In genomic region chr1:44029260-44029910, GRCh38 we compare ENCODE assay signal across 8 cellular contexts. TPM values are rescaled to one million over a fixed set of nuclear protein-coding genes. Genes with fewer than 3 reads are reported as not detected.
DNase-seq lines count a peak whose midpoint lies in the region; ATAC-seq lines count a peak whose summit lies in the region.

No MANE protein-coding gene starts in this region.

- POLR2A ChIA-PET in CD4-positive, alpha-beta memory T cell (lab: Charles Lee; ENCODE audit: partially characterized antibody) = interaction anchor here (0.8 to 2.3 kb wide), 5 partner anchors 37 to 603 kb away, joined by 3 to 6 read pairs (median 5); partner anchors contain the start of genes IPO13 and KDM4A
- POLR2A ChIA-PET in activated naive CD8-positive, alpha-beta T cell treated with anti-CD3 and anti-CD28 coated beads, Interleukin-2, amount 10 ng/mL, durations not matched to agents 7 days and 5 days (lab: Charles Lee) = interaction anchor here (0.6 to 2.3 kb wide), 3 partner anchors 20 to 380 kb away, joined by 3 to 6 read pairs (median 3); partner anchors contain the start of genes ATP6V0B and KDM4A

- H3K4me1 ChIP-seq in CD4-positive, alpha-beta memory T cell (ENCODE audit: insufficient read depth, low read length) = peaks cover 18% of the 10 kb centered on the region
- H3K4me1 ChIP-seq in iPS-15b (ENCODE audit: control insufficient read depth, insufficient read depth, low read length) = peaks cover 13% of the 10 kb centered on the region

- peak; percentile 21 for ATAC-seq in GM19452 (IDR thresholded peaks at IDR 0.05; ENCODE audit: unreplicated experiment)
- peak; percentile 14 for ATAC-seq in HG03571 (IDR thresholded peaks at IDR 0.05; ENCODE audit: unreplicated experiment)
- peak; percentile 14 for ATAC-seq in activated naive CD8-positive, alpha-beta T cell treated with anti-CD3 and anti-CD28 coated beads, Interleukin-2, amount 10 ng/mL, durations not matched to agents 7 days and 5 days (ENCODE audit: low read depth)
- peak; percentile 44 to 48 for ATAC-seq in stimulated activated naive B cell treated with anti-CD40 and anti-IgM and Interleukin-4, amounts not matched to agents 10 μg/mL and 1 μg/mL and 100 μg/mL, for 72 hours (replicated peaks)
- ATAC-seq in GM18861 (IDR thresholded peaks at IDR 0.05; ENCODE audit: unreplicated experiment) = no peak

- H3K9me3 Mint-ChIP-seq in CD4-positive, alpha-beta memory T cell = no peaks in the 10 kb centered on the region
- no peaks in the 10 kb centered on the region for H3K9me3 Mint-ChIP-seq in activated naive CD8-positive, alpha-beta T cell treated with anti-CD3 and anti-CD28 coated beads, Interleukin-2, amount 10 ng/mL, durations not matched to agents 7 days and 5 days
- no peaks in the 10 kb centered on the region for H3K9me3 Mint-ChIP-seq in stimulated activated naive B cell treated with anti-CD40 and anti-IgM and Interleukin-4, amounts not matched to agents 10 μg/mL and 1 μg/mL and 100 μg/mL, for 72 hours

- H3K27me3 Mint-ChIP-seq in CD4-positive, alpha-beta memory T cell = no peaks in the 10 kb centered on the region
- H3K27me3 Mint-ChIP-seq in activated naive CD8-positive, alpha-beta T cell treated with anti-CD3 and anti-CD28 coated beads, Interleukin-2, amount 10 ng/mL, durations not matched to agents 7 days and 5 days = no peaks in the 10 kb centered on the region
- no peaks in the 10 kb centered on the region for H3K27me3 Mint-ChIP-seq in stimulated activated naive B cell treated with anti-CD40 and anti-IgM and Interleukin-4, amounts not matched to agents 10 μg/mL and 1 μg/mL and 100 μg/mL, for 72 hours

- H3K9ac ChIP-seq in iPS-15b (ENCODE audit: low read depth, low read length) = no peak overlapping the region

- no peak for DNase-seq in CD4-positive, alpha-beta memory T cell
- no peak for DNase-seq in activated naive CD8-positive, alpha-beta T cell treated with anti-CD3 and anti-CD28 coated beads, Interleukin-2, amount 10 ng/mL, durations not matched to agents 7 days and 5 days
- DNase-seq in stimulated activated naive B cell treated with anti-CD40 and anti-IgM and Interleukin-4, amounts not matched to agents 10 μg/mL and 1 μg/mL and 100 μg/mL, for 72 hours = no peak
- DNase-seq in NCI-H226 = no peak

- no peaks in the 10 kb centered on the region for H3K27me3 ChIP-seq in CD4-positive, alpha-beta memory T cell (ENCODE audit: insufficient read depth, low read length)
- no peaks in the 10 kb centered on the region for H3K27me3 ChIP-seq in iPS-15b (ENCODE audit: control insufficient read depth, insufficient read depth, low read length)

- H3K27ac ChIP-seq in CD4-positive, alpha-beta memory T cell (ENCODE audit: low read depth, low read length) = peak overlapping the region; percentile 64

- CTCF ChIA-PET in CD4-positive, alpha-beta memory T cell (lab: Charles Lee; ENCODE audit: partially characterized antibody) = interaction anchor here (1.5 to 11.7 kb wide), 2 partner anchors 26 to 266 kb away, joined by 3 to 225 read pairs; no protein-coding TSS in a partner anchor

- H3K9me3 ChIP-seq in CD4-positive, alpha-beta memory T cell (ENCODE audit: control insufficient read depth in 1 of 2, low read length in 2 of 2) = no peaks in the 10 kb centered on the region
- H3K9me3 ChIP-seq in iPS-15b (ENCODE audit: control insufficient read depth, insufficient read depth, low read length) = no peaks in the 10 kb centered on the region

- no peaks in the 10 kb centered on the region for H3K36me3 ChIP-seq in CD4-positive, alpha-beta memory T cell (ENCODE audit: insufficient read depth, low read length)
- H3K36me3 ChIP-seq in iPS-15b (ENCODE audit: control insufficient read depth, insufficient read depth, low read length) = no peaks in the 10 kb centered on the region

- H3K36me3 Mint-ChIP-seq in CD4-positive, alpha-beta memory T cell = peaks cover 0 to 2% of the 10 kb centered on the region in 2 donors
- no peaks in the 10 kb centered on the region for H3K36me3 Mint-ChIP-seq in activated naive CD8-positive, alpha-beta T cell treated with anti-CD3 and anti-CD28 coated beads, Interleukin-2, amount 10 ng/mL, durations not matched to agents 7 days and 5 days
- H3K36me3 Mint-ChIP-seq in stimulated activated naive B cell treated with anti-CD40 and anti-IgM and Interleukin-4, amounts not matched to agents 10 μg/mL and 1 μg/mL and 100 μg/mL, for 72 hours = no peaks in the 10 kb centered on the region

- intact Hi-C loops in CD4-positive, alpha-beta memory T cell (cut with micrococcal nuclease) = no loop called here

- peak overlapping the region; percentile 88 to 98 (median 96) for H3K4me3 Mint-ChIP-seq in CD4-positive, alpha-beta memory T cell
- H3K4me3 Mint-ChIP-seq in activated naive CD8-positive, alpha-beta T cell treated with anti-CD3 and anti-CD28 coated beads, Interleukin-2, amount 10 ng/mL, durations not matched to agents 7 days and 5 days = peak overlapping the region; percentile 98
- H3K4me3 Mint-ChIP-seq in stimulated activated naive B cell treated with anti-CD40 and anti-IgM and Interleukin-4, amounts not matched to agents 10 μg/mL and 1 μg/mL and 100 μg/mL, for 72 hours = peak overlapping the region; percentile 88 to 93

- peak overlapping the region; percentile 79 to 97 (median 96) for H3K27ac Mint-ChIP-seq in CD4-positive, alpha-beta memory T cell
- H3K27ac Mint-ChIP-seq in activated naive CD8-positive, alpha-beta T cell treated with anti-CD3 and anti-CD28 coated beads, Interleukin-2, amount 10 ng/mL, durations not matched to agents 7 days and 5 days = peak overlapping the region; percentile 95
- peak overlapping the region; percentile 88 for H3K27ac Mint-ChIP-seq in stimulated activated naive B cell treated with anti-CD40 and anti-IgM and Interleukin-4, amounts not matched to agents 10 μg/mL and 1 μg/mL and 100 μg/mL, for 72 hours

- H3K4me1 Mint-ChIP-seq in CD4-positive, alpha-beta memory T cell = peaks cover 17 to 39% (median 26%) of the 10 kb centered on the region in 4 donors
- H3K4me1 Mint-ChIP-seq in activated naive CD8-positive, alpha-beta T cell treated with anti-CD3 and anti-CD28 coated beads, Interleukin-2, amount 10 ng/mL, durations not matched to agents 7 days and 5 days = peaks cover 12% of the 10 kb centered on the region
- peaks cover 24 to 39% of the 10 kb centered on the region in 2 donors for H3K4me1 Mint-ChIP-seq in stimulated activated naive B cell treated with anti-CD40 and anti-IgM and Interleukin-4, amounts not matched to agents 10 μg/mL and 1 μg/mL and 100 μg/mL, for 72 hours

- peak overlapping the region; percentile 66 to 69 for H3K4me3 ChIP-seq in CD4-positive, alpha-beta memory T cell (ENCODE audit: low read length in 2 of 2)
- H3K4me3 ChIP-seq in iPS-15b (ENCODE audit: low read depth, low read length) = peak overlapping the region; percentile 68

RNA-seq across cellular contexts. Expression of gene SLC6A9, which starts 1.9 kb away (rescaled TPM):
- under 1 TPM; 0.75 to 0.84 TPM for total RNA-seq in CD4-positive, alpha-beta memory T cell
- not detected for polyA plus RNA-seq in CD4-positive, alpha-beta memory T cell
- 1 to 10 TPM; 1.9 to 3.0 TPM for total RNA-seq in activated naive CD8-positive, alpha-beta T cell treated with anti-CD3 and anti-CD28 coated beads, Interleukin-2, amount 10 ng/mL, durations not matched to agents 7 days and 5 days

RNA-seq across cellular contexts. Expression of gene CCDC24, which starts 38.0 kb away (rescaled TPM):
- 1 to 10 TPM; 1.5 to 1.9 TPM for total RNA-seq in CD4-positive, alpha-beta memory T cell
- 1 to 10 TPM; 1.1 to 1.4 TPM for polyA plus RNA-seq in CD4-positive, alpha-beta memory T cell
- 1 to 10 TPM; 1.3 to 3.2 TPM for total RNA-seq in activated naive CD8-positive, alpha-beta T cell treated with anti-CD3 and anti-CD28 coated beads, Interleukin-2, amount 10 ng/mL, durations not matched to agents 7 days and 5 days

RNA-seq across cellular contexts. Expression of gene B4GALT2, which starts 50.4 kb away (rescaled TPM):
- total RNA-seq in CD4-positive, alpha-beta memory T cell = 1 to 10 TPM in 1 of 2 experiments, under 1 TPM in 1; 0.58 to 2.1 TPM
- polyA plus RNA-seq in CD4-positive, alpha-beta memory T cell = 1 to 10 TPM in 1 of 2 donors, under 1 TPM in 1; 0.26 to 1.5 TPM
- total RNA-seq in activated naive CD8-positive, alpha-beta T cell treated with anti-CD3 and anti-CD28 coated beads, Interleukin-2, amount 10 ng/mL, durations not matched to agents 7 days and 5 days = 10 to 100 TPM; 12.5 to 13.3 TPM

RNA-seq across cellular contexts. Expression of gene ATP6V0B, which starts 54.6 kb away (rescaled TPM):
- total RNA-seq in CD4-positive, alpha-beta memory T cell = 10 to 100 TPM; 59.8 to 73.9 TPM
- 100 to 1,000 TPM; 186 to 310 TPM for polyA plus RNA-seq in CD4-positive, alpha-beta memory T cell
- total RNA-seq in activated naive CD8-positive, alpha-beta T cell treated with anti-CD3 and anti-CD28 coated beads, Interleukin-2, amount 10 ng/mL, durations not matched to agents 7 days and 5 days = 10 to 100 TPM; 90.4 to 94.2 TPM

RNA-seq across cellular contexts. Expression of gene DPH2, which starts 59.6 kb away (rescaled TPM):
- total RNA-seq in CD4-positive, alpha-beta memory T cell = 10 to 100 TPM; 25.5 to 28.5 TPM
- polyA plus RNA-seq in CD4-positive, alpha-beta memory T cell = 10 to 100 TPM; 29.1 to 33.1 TPM
- total RNA-seq in activated naive CD8-positive, alpha-beta T cell treated with anti-CD3 and anti-CD28 coated beads, Interleukin-2, amount 10 ng/mL, durations not matched to agents 7 days and 5 days = 10 to 100 TPM; 26.7 to 28.2 TPM

Comparison
In these comparisons a context has a peak if more than half of its experiments do, and no peak if none do; other contexts are left out.
1. RNA of gene B4GALT2, which starts 50.4 kb away (total RNA-seq): 12.5 to 13.3 TPM in activated naive CD8-positive, alpha-beta T cell treated with anti-CD3 and anti-CD28 coated beads, Interleukin-2, amount 10 ng/mL, durations not matched to agents 7 days and 5 days; 0.58 to 2.1 TPM in CD4-positive, alpha-beta memory T cell; every median in the first group is over 4 times any median in the second.
2. Peak in every context shown above with its lines, with median percentiles within 50 percentile points of each other: H3K27ac Mint-ChIP-seq and H3K4me3 Mint-ChIP-seq.